In the genomic region with DNA sequence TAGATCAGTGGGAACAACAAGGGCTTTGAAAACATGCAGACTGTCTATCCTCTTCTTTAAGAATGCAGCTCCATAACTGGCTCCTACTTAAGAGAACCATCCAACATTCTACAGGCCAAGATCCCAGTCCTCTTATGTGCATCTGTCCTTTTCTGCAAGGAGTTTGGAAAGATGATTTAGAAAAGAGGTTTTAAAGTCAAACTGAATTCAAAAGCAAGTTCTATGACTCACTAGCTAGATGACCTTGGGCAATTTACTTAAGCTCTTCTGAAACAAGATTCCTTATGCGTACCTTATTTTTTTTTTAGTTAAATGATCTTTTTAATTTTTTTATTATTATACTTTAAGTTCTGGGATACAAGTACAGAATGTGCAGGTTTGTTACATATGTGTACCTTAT, we compare ENCODE assay signal across 19 cellular contexts. TPM values are rescaled to one million over a fixed set of nuclear protein-coding genes. Genes with fewer than 3 reads are reported as not detected.
DNase-seq lines count a peak whose midpoint lies in the region; ATAC-seq and TF ChIP-seq lines count a peak whose summit lies in the region.
"Had no signal": no experiment of that assay in that cellular context is flagged by ENCODE, and none has a peak within 500 bp of the region (broad histone marks: within the 10 kb centered on the region; RNA-seq: fewer than 3 reads in every experiment).

No MANE protein-coding gene starts in this region.

- H3K36me3 ChIP-seq in adipocyte (ENCODE audit: control insufficient read depth, insufficient read depth, low read length, severe bottlenecking): no peaks in the 10 kb centered on the region
- no peaks in the 10 kb centered on the region for H3K36me3 ChIP-seq in subcutaneous abdominal adipose tissue (ENCODE audit: control insufficient read depth in 5 of 5, insufficient read depth in 5 of 5, low read length in 5 of 5)
- H3K36me3 ChIP-seq: BE2C, HAP-1, neural progenitor cell, SJSA1, thyroid gland had no signal

- no peaks in the 10 kb centered on the region for H3K27me3 ChIP-seq in adipocyte (replicated peaks; ENCODE audit: control insufficient read depth, insufficient read depth, low read length)
- H3K27me3 ChIP-seq in subcutaneous abdominal adipose tissue (ENCODE audit: control insufficient read depth in 5 of 5, insufficient read depth in 4 of 5, low read length in 5 of 5): no peaks in the 10 kb centered on the region
- H3K27me3 ChIP-seq: BE2C, neural progenitor cell, SJSA1, thyroid gland had no signal

- DNase-seq in HCEC 1CT (peak; percentile 9), adipocyte (ENCODE audit: low read depth) (peak; percentile 72), fibroblast of the aortic adventitia (ENCODE audit: low read depth) (peak; percentile 34), SK-N-DZ (ENCODE audit: low spot score) (no peak), posterior cingulate gyrus (no peak)
- DNase-seq: activated CD4-positive, alpha-beta T cell treated with anti-CD3 and anti-CD28 coated beads, Interleukin-2, amount 50 U/mL, for 48 hours; aorta; BE2C; left colon; NCI-H1105; NCI-H2107; psoas muscle; stimulated activated CD4-positive, alpha-beta T cell treated with anti-CD3 and anti-CD28 coated beads, Interleukin-12 subunit alpha, Interleukin-12 subunit beta, amount 100 ng/mL, for 4 hours; thyroid gland had no signal

- peak overlapping the region; percentile 9 for H3K27ac ChIP-seq in subcutaneous abdominal adipose tissue (ENCODE audit: low read depth, low read length)
- H3K27ac ChIP-seq: neural progenitor cell, psoas muscle, SJSA1 had no signal

- H3K9me3 ChIP-seq in adipocyte (ENCODE audit: control insufficient read depth, low read length) (no peaks in the 10 kb centered on the region), subcutaneous abdominal adipose tissue (ENCODE audit: control insufficient read depth in 5 of 5, low read length in 5 of 5) (no peaks in the 10 kb centered on the region)
- H3K9me3 ChIP-seq: BE2C, HAP-1, psoas muscle, SJSA1, thyroid gland had no signal

- H3K4me1 ChIP-seq in adipocyte (ENCODE audit: control insufficient read depth, insufficient read depth, low read length) (peaks cover 39% of the 10 kb centered on the region), subcutaneous abdominal adipose tissue (ENCODE audit: control insufficient read depth in 5 of 5, insufficient read depth in 5 of 5, low read length in 5 of 5) (peaks cover 0 to 5% (median 0%) of the 10 kb centered on the region in 5 donors)
- H3K4me1 ChIP-seq: BE2C, HAP-1, neural progenitor cell, psoas muscle, SJSA1 had no signal

- no peak for TF ChIP-seq CTCF in fibroblast of the aortic adventitia (IDR thresholded peaks at IDR 0.05; ENCODE audit: insufficient read depth, low read length)

- peak overlapping the region; percentile 10 for H3K4me3 ChIP-seq in adipocyte (ENCODE audit: low read length)
- no peak overlapping the region for H3K4me3 ChIP-seq in fibroblast of the aortic adventitia (ENCODE audit: low read depth, low read length)
- H3K4me3 ChIP-seq in subcutaneous abdominal adipose tissue (ENCODE audit: low read depth in 1 of 5, low read length in 5 of 5): no peak overlapping the region
- H3K4me3 ChIP-seq: HAP-1, neural progenitor cell, psoas muscle, SJSA1, thyroid gland had no signal

- ATAC-seq in GM18867 (IDR thresholded peaks at IDR 0.05; ENCODE audit: unreplicated experiment): no peak
- ATAC-seq: left colon, psoas muscle had no signal

- H3K9ac ChIP-seq in adipocyte (ENCODE audit: low read length) (peak overlapping the region; percentile 74), subcutaneous abdominal adipose tissue (ENCODE audit: low read length in 5 of 5) (no peak overlapping the region)
- H3K9ac ChIP-seq: neural progenitor cell had no signal

- intact Hi-C loops in posterior cingulate gyrus (cut with DNase I): no loop called here

RNA-seq across cellular contexts. Expression of gene GUCY1A2, which starts 29.2 kb away (rescaled TPM):
- 1.1 and 1.6 TPM in 2 replicates for total RNA-seq in fibroblast of the aortic adventitia (ENCODE audit: low replicate concordance)
- 0.63 and 0.64 TPM in 2 replicates for polyA plus RNA-seq in SK-N-DZ (2014; cell fraction: cytosol; rRNA removed)
- 0.66 and 1.2 TPM in 2 replicates for polyA plus RNA-seq in SK-N-DZ (2014; cell fraction: nucleus; rRNA removed)

Comparison
In these comparisons a context has a peak if more than half of its experiments do, and no peak if none do; other contexts are left out.
1. DNase-seq: peak in HCEC 1CT (single experiment), adipocyte (single experiment) and fibroblast of the aortic adventitia (single experiment); none in SK-N-DZ (single experiment) and posterior cingulate gyrus (0 of 10).